8 cellular contexts compared by ENCODE assay signal in the genomic region with DNA sequence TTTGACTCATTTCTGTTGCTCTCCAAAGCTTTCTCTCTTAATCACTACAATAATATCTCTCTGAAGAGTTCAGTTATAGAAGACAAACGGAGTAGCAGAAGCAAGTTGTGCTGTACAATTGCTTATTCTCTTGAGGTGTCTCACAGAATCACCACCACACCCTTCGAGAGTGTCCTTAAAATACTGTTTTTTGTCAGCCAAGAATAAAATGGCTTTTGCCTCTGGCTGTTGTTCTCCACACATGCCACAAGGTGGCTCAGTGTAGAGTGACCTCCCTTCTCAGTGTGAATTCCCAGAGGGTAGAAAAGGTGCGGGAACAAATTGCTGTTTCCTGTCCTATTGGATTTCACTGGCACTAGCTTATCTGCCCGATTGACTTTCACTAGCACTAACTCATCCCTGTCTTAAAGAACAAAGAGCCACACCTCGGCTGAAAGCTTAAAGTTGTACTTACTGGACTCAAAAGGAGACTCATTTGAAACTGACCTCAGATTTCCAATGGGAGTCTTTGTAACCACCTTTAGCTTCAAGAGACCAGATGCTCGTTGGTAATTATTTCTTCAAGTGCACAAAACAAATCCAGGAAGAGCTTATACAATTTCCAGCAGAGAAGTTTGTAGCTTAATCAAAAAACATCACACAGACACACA.
DNase-seq lines count a peak whose midpoint lies in the region; ATAC-seq and TF ChIP-seq lines count a peak whose summit lies in the region.

No MANE protein-coding gene starts in this region.

- no peaks in the 10 kb centered on the region for H3K4me1 Mint-ChIP-seq in endothelial cell (ENCODE audit: unreplicated experiment)
- peaks cover 24 to 55% (median 51%) of the 10 kb centered on the region in 4 donors for H3K4me1 Mint-ChIP-seq in naive thymus-derived CD8-positive, alpha-beta T cell

- H3K4me3 Mint-ChIP-seq in endothelial cell (ENCODE audit: unreplicated experiment) = no peak overlapping the region
- peak overlapping the region; percentile 0 to 65 (median 50) for H3K4me3 Mint-ChIP-seq in naive thymus-derived CD8-positive, alpha-beta T cell

- H3K27me3 Mint-ChIP-seq in endothelial cell (ENCODE audit: unreplicated experiment) = peaks cover 1% of the 10 kb centered on the region
- no peaks in the 10 kb centered on the region for H3K27me3 Mint-ChIP-seq in naive thymus-derived CD8-positive, alpha-beta T cell

- ATAC-seq in HG02870 (IDR thresholded peaks at IDR 0.05; ENCODE audit: unreplicated experiment) (peak; percentile 56), GM19395 (IDR thresholded peaks at IDR 0.05; ENCODE audit: unreplicated experiment) (no peak)
- ATAC-seq in naive thymus-derived CD8-positive, alpha-beta T cell = peak; percentile 42 to 70

- no peak overlapping the region for H3K27ac Mint-ChIP-seq in endothelial cell (ENCODE audit: unreplicated experiment)
- peak overlapping the region in 9 of 10 donors; percentile 49 to 89 (median 74) for H3K27ac Mint-ChIP-seq in naive thymus-derived CD8-positive, alpha-beta T cell

- POLR2A ChIA-PET in naive thymus-derived CD8-positive, alpha-beta T cell (lab: Charles Lee) = interaction anchor here (0.7 to 1.1 kb wide), 5 partner anchors 114 to 200 kb away, joined by 3 to 4 read pairs (median 3); no protein-coding TSS in a partner anchor

- DNase-seq in NCI-H1436 treated with DMSO at 0.1 percent for 48 hours (lab: John Stamatoyannopoulos, UW) (peak; percentile 16), NCI-H1436 (lab: John Stamatoyannopoulos, UW) (no peak), NCI-H2196 treated with DMSO at 0.1 percent for 48 hours (lab: John Stamatoyannopoulos, UW; ENCODE audit: unreplicated experiment) (peak; percentile 16), endothelial cell (ENCODE audit: low spot score) (peak; percentile 46)
- DNase-seq in activated CD4-positive, alpha-beta T cell treated with anti-CD3 and anti-CD28 coated beads for 4 hours = peak; percentile 34 to 39
- peak in 7 of 10 donors; percentile 8 to 51 (median 33) for DNase-seq in naive thymus-derived CD8-positive, alpha-beta T cell

- no peaks in the 10 kb centered on the region for H3K36me3 Mint-ChIP-seq in endothelial cell (ENCODE audit: low read depth, unreplicated experiment)
- H3K36me3 Mint-ChIP-seq in naive thymus-derived CD8-positive, alpha-beta T cell = peaks cover 0 to 3% (median 0%) of the 10 kb centered on the region in 3 donors

- H3K9me3 Mint-ChIP-seq in endothelial cell (ENCODE audit: unreplicated experiment) = no peaks in the 10 kb centered on the region
- peaks cover 0 to 4% (median 0%) of the 10 kb centered on the region in 9 donors for H3K9me3 Mint-ChIP-seq in naive thymus-derived CD8-positive, alpha-beta T cell

- peak; percentile 94 for TF ChIP-seq CTCF in endothelial cell (IDR thresholded peaks at IDR 0.05; ENCODE audit: unreplicated experiment)
